Comparison of ENCODE assay signal across 1 cellular context in the genomic region with DNA sequence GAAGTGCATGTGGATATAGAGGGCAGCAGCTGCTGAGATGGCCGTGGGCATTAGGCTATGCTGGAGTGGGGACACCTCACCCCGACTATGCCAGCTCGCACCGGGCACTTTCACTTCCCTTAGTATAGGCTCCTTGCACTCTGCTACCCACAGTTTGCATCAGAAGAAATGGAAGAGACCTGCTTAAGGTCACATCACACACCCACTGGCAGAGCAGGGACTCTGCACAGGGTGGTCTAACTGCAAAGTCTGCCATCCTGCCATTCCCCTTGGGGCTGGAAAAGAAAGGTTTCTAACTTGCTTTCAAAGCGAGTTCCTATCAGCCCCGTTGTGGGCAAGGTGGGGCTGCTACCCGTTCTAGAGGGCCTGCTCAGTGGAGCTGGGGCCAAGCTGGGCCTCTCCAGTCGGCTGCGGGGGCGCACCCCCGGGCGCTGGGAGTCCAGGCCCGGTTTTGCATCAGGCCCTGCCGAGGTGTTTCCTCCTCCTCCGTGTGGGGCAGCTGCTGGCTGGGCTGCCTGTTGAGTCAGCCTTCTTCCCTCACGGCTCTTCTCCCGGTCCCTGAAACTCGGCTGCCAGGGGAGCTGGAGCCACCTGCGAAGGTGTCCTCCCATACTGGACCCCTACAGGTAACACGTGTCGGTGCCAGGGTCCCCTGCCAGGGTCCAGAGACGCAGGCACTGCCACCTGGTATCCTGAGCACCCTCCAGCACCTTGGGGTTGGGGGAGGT.
A peak's percentile ranks its signal among the peaks of the same experiment; 100 is the strongest.
TF ChIP-seq lines count a peak whose summit lies in the region.

A gene with protein sequence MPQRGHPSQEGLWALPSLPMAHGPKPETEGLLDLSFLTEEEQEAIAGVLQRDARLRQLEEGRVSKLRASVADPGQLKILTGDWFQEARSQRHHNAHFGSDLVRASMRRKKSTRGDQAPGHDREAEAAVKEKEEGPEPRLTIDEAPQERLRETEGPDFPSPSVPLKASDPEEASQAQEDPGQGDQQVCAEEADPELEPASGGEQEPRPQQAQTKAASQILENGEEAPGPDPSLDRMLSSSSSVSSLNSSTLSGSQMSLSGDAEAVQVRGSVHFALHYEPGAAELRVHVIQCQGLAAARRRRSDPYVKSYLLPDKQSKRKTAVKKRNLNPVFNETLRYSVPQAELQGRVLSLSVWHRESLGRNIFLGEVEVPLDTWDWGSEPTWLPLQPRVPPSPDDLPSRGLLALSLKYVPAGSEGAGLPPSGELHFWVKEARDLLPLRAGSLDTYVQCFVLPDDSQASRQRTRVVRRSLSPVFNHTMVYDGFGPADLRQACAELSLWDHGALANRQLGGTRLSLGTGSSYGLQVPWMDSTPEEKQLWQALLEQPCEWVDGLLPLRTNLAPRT (plus strand): TSS at position 498 of the 728 bp plus-strand sequence. CDS start 3,313 bp downstream, outside the sequence.

TF ChIP-seq in K562, 482 proteins besides CTCF, POLR2A, EP300 and RAD21 (continued from another document and continues in another):
- TF ChIP-seq POLR3G (IDR thresholded peaks at IDR 0.05; ENCODE audit: extremely low read depth, insufficient read length, insufficient replicate concordance) (no peak), NELFE (IDR thresholded peaks at IDR 0.05; ENCODE audit: insufficient read depth, insufficient read length) (no peak), ZKSCAN3 (CRISPR knock-in tag; IDR thresholded peaks at IDR 0.05) (no peak), MXI1 (IDR thresholded peaks at IDR 0.05; ENCODE audit: low read depth, low read length) (no peak), FOXA3 (CRISPR knock-in tag; conservative IDR thresholded peaks at IDR 0.05 in 1 of 2, IDR thresholded peaks at IDR 0.05 in 1 of 2) (no peak), NONO (IDR thresholded peaks at IDR 0.05; ENCODE audit: low read depth in 2 of 2, low read length in 1 of 2) (no peak), NRF1 (conservative IDR thresholded peaks at IDR 0.05 in 1 of 2, IDR thresholded peaks at IDR 0.05 in 1 of 2) (peak in 1 of 2 experiments; percentile 33; a peak in 1 of 4 replicates), SIN3B (IDR thresholded peaks at IDR 0.05; ENCODE audit: low read depth) (no peak), ZNF551 (CRISPR knock-in tag; IDR thresholded peaks at IDR 0.05) (no peak), KAT8 (IDR thresholded peaks at IDR 0.05; ENCODE audit: low read depth) (no peak), ZZZ3 (IDR thresholded peaks at IDR 0.05) (no peak), NFYB (IDR thresholded peaks at IDR 0.05; ENCODE audit: extremely low read depth, insufficient read length) (no peak), DDX20 (tag; IDR thresholded peaks at IDR 0.05; ENCODE audit: low read depth) (no peak), SMARCB1 (IDR thresholded peaks at IDR 0.05; ENCODE audit: insufficient read length, low read depth) (no peak), RBM39 (optimal IDR thresholded peaks at IDR 0.05; ENCODE audit: low read depth, low read length) (no peak), SPI1 (IDR thresholded peaks at IDR 0.05; ENCODE audit: borderline replicate concordance, low read depth, low read length) (no peak), ZNF75A (CRISPR knock-in tag; IDR thresholded peaks at IDR 0.05) (no peak), ZNF239 (CRISPR knock-in tag; IDR thresholded peaks at IDR 0.05) (no peak), PHF20 (IDR thresholded peaks at IDR 0.05; ENCODE audit: partially characterized antibody) (no peak), TEAD1 (CRISPR knock-in tag; IDR thresholded peaks at IDR 0.05) (0 out of 4 replicates have a peak, but pooled peaks of 1 of the 2 experiments have one; percentile 20), ZBTB43 (CRISPR knock-in tag; IDR thresholded peaks at IDR 0.05) (peak; percentile 42; the same call in 1 of the 2 replicates), YBX1 (IDR thresholded peaks at IDR 0.05) (no peak), MYC (IDR thresholded peaks at IDR 0.05; ENCODE audit: low read depth, low read length) (0 out of 2 replicates have a peak, but pooled peaks have one; percentile 12), MYC (CRISPR knock-in tag; IDR thresholded peaks at IDR 0.05; ENCODE audit: borderline replicate concordance, low read depth) (0 out of 2 replicates have a peak, but pooled peaks have one; percentile 13), PHB2 (IDR thresholded peaks at IDR 0.05; ENCODE audit: low read depth) (no peak), ZFP1 (CRISPR knock-in tag; IDR thresholded peaks at IDR 0.05) (no peak), CHD1 (IDR thresholded peaks at IDR 0.05; ENCODE audit: low read length) (no peak), ZNF764 (CRISPR knock-in tag; IDR thresholded peaks at IDR 0.05; ENCODE audit: low read depth) (0 out of 2 replicates have a peak, but pooled peaks have one; percentile 34), ZNF431 (CRISPR knock-in tag; IDR thresholded peaks at IDR 0.05) (no peak), TARDBP (IDR thresholded peaks at IDR 0.05) (no peak), SMAD2 (IDR thresholded peaks at IDR 0.05; ENCODE audit: low read depth, low read length) (no peak), DLX4 (CRISPR knock-in tag; IDR thresholded peaks at IDR 0.05) (no peak), ESRRB (CRISPR knock-in tag; IDR thresholded peaks at IDR 0.05; ENCODE audit: borderline replicate concordance) (no peak), E2F4 (CRISPR knock-in tag; IDR thresholded peaks at IDR 0.05; ENCODE audit: low read depth) (no peak), NUFIP1 (IDR thresholded peaks at IDR 0.05; ENCODE audit: partially characterized antibody) (no peak), NCOR1 (IDR thresholded peaks at IDR 0.05) (no peak), ZNF232 (CRISPR knock-in tag; IDR thresholded peaks at IDR 0.05) (peak; percentile 40; the same call in 1 of the 2 replicates), DNMT1 (IDR thresholded peaks at IDR 0.05) (no peak), NBN (IDR thresholded peaks at IDR 0.05; ENCODE audit: low read depth) (no peak), JUN (IDR thresholded peaks at IDR 0.05; ENCODE audit: borderline replicate concordance, low read depth, low read length) (peak; percentile 14; the same call in 1 of the 2 replicates), JUN (CRISPR knock-in tag; IDR thresholded peaks at IDR 0.05; ENCODE audit: borderline replicate concordance) (peak; percentile 19; the same call in 1 of the 2 replicates), GTF2F1 (IDR thresholded peaks at IDR 0.05; ENCODE audit: low read depth, low read length) (no peak), ZNF696 (CRISPR knock-in tag; conservative IDR thresholded peaks at IDR 0.05) (no peak), RFX7 (CRISPR knock-in tag; IDR thresholded peaks at IDR 0.05) (no peak)
- TF ChIP-seq, protein P1, sequence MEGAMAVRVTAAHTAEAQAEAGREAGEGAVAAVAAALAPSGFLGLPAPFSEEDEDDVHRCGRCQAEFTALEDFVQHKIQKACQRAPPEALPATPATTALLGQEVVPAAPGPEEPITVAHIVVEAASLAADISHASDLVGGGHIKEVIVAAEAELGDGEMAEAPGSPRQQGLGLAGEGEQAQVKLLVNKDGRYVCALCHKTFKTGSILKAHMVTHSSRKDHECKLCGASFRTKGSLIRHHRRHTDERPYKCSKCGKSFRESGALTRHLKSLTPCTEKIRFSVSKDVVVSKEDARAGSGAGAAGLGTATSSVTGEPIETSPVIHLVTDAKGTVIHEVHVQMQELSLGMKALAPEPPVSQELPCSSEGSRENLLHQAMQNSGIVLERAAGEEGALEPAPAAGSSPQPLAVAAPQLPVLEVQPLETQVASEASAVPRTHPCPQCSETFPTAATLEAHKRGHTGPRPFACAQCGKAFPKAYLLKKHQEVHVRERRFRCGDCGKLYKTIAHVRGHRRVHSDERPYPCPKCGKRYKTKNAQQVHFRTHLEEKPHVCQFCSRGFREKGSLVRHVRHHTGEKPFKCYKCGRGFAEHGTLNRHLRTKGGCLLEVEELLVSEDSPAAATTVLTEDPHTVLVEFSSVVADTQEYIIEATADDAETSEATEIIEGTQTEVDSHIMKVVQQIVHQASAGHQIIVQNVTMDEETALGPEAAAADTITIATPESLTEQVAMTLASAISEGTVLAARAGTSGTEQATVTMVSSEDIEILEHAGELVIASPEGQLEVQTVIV (CRISPR knock-in tag; IDR thresholded peaks at IDR 0.05; ENCODE audit: borderline replicate concordance): no peak
- TF ChIP-seq, protein P2, sequence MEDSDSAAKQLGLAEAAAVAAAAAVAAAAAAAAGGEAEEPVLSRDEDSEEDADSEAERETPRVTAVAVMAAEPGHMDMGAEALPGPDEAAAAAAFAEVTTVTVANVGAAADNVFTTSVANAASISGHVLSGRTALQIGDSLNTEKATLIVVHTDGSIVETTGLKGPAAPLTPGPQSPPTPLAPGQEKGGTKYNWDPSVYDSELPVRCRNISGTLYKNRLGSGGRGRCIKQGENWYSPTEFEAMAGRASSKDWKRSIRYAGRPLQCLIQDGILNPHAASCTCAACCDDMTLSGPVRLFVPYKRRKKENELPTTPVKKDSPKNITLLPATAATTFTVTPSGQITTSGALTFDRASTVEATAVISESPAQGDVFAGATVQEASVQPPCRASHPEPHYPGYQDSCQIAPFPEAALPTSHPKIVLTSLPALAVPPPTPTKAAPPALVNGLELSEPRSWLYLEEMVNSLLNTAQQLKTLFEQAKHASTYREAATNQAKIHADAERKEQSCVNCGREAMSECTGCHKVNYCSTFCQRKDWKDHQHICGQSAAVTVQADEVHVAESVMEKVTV (CRISPR knock-in tag; IDR thresholded peaks at IDR 0.05): no peak
- TF ChIP-seq, protein P3, sequence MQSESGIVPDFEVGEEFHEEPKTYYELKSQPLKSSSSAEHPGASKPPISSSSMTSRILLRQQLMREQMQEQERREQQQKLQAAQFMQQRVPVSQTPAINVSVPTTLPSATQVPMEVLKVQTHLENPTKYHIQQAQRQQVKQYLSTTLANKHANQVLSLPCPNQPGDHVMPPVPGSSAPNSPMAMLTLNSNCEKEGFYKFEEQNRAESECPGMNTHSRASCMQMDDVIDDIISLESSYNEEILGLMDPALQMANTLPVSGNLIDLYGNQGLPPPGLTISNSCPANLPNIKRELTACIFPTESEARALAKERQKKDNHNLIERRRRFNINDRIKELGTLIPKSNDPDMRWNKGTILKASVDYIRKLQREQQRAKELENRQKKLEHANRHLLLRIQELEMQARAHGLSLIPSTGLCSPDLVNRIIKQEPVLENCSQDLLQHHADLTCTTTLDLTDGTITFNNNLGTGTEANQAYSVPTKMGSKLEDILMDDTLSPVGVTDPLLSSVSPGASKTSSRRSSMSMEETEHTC (IDR thresholded peaks at IDR 0.05): no peak
- TF ChIP-seq, protein P4, sequence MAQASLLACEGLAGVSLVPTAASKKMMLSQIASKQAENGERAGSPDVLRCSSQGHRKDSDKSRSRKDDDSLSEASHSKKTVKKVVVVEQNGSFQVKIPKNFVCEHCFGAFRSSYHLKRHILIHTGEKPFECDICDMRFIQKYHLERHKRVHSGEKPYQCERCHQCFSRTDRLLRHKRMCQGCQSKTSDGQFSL (CRISPR knock-in tag; IDR thresholded peaks at IDR 0.05): no peak
- TF ChIP-seq, protein P4 (tag; IDR thresholded peaks at IDR 0.05): no peak
- TF ChIP-seq, protein P5, sequence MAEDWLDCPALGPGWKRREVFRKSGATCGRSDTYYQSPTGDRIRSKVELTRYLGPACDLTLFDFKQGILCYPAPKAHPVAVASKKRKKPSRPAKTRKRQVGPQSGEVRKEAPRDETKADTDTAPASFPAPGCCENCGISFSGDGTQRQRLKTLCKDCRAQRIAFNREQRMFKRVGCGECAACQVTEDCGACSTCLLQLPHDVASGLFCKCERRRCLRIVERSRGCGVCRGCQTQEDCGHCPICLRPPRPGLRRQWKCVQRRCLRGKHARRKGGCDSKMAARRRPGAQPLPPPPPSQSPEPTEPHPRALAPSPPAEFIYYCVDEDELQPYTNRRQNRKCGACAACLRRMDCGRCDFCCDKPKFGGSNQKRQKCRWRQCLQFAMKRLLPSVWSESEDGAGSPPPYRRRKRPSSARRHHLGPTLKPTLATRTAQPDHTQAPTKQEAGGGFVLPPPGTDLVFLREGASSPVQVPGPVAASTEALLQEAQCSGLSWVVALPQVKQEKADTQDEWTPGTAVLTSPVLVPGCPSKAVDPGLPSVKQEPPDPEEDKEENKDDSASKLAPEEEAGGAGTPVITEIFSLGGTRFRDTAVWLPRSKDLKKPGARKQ (CRISPR knock-in tag; IDR thresholded peaks at IDR 0.05): no peak
- TF ChIP-seq, protein P6, sequence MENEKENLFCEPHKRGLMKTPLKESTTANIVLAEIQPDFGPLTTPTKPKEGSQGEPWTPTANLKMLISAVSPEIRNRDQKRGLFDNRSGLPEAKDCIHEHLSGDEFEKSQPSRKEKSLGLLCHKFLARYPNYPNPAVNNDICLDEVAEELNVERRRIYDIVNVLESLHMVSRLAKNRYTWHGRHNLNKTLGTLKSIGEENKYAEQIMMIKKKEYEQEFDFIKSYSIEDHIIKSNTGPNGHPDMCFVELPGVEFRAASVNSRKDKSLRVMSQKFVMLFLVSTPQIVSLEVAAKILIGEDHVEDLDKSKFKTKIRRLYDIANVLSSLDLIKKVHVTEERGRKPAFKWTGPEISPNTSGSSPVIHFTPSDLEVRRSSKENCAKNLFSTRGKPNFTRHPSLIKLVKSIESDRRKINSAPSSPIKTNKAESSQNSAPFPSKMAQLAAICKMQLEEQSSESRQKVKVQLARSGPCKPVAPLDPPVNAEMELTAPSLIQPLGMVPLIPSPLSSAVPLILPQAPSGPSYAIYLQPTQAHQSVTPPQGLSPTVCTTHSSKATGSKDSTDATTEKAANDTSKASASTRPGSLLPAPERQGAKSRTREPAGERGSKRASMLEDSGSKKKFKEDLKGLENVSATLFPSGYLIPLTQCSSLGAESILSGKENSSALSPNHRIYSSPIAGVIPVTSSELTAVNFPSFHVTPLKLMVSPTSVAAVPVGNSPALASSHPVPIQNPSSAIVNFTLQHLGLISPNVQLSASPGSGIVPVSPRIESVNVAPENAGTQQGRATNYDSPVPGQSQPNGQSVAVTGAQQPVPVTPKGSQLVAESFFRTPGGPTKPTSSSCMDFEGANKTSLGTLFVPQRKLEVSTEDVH (IDR thresholded peaks at IDR 0.05; ENCODE audit: low read depth, partially characterized antibody): no peak
